Comparison of ENCODE assay signal across 22 cellular contexts in the genomic region with DNA sequence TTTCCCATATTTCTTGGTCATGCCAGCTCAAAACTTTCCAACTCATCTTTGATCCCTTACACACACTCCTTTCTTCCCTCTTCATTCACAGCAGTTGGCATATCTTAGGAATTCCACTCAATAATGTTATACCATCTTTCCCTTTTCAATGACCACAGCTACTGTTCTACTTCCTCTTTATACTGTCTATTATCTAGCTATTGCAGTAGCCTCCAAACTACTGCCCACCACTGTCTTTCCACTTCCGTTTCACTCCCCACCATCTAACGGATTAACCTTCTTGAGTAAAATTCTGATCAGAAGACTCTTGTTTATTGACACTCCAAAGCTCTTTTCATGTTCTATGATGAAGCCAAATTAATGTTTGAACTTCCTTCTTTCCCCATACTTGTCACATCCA. TPM values are rescaled to one million over a fixed set of nuclear protein-coding genes. Genes with fewer than 3 reads are reported as not detected.
"Had no signal": no experiment of that assay in that cellular context is flagged by ENCODE, and none has a peak within 500 bp of the region (broad histone marks: within the 10 kb centered on the region; RNA-seq: fewer than 3 reads in every experiment).

No MANE protein-coding gene starts in this region.

- ATAC-seq: foreskin keratinocyte, left cardiac atrium, lower lobe of right lung, natural killer cell had no signal

- H3K27me3 Mint-ChIP-seq: memory B cell had no signal

- H3K27ac Mint-ChIP-seq: endodermal cell, immature natural killer cell, memory B cell, mesothelial cell of epicardium, natural killer cell had no signal

- H3K36me3 Mint-ChIP-seq: immature natural killer cell, memory B cell, natural killer cell had no signal

- H3K9me3 ChIP-seq: lower lobe of right lung, ovary, transverse colon had no signal

- H3K4me3 ChIP-seq: left ventricle myocardium inferior, lower lobe of right lung, ovary, right atrium auricular region, stomach, thoracic aorta, transverse colon had no signal

- H3K4me1 ChIP-seq: foreskin keratinocyte, left ventricle myocardium inferior, lower lobe of right lung, right atrium auricular region, stomach, transverse colon had no signal

- H3K4me3 Mint-ChIP-seq: endodermal cell, immature natural killer cell, memory B cell, mesothelial cell of epicardium, natural killer cell, neural crest cell had no signal

- H3K27ac ChIP-seq: foreskin keratinocyte, left ventricle myocardium inferior, lower lobe of right lung, ovary, right atrium auricular region, stomach, thoracic aorta, transverse colon had no signal

- H3K36me3 ChIP-seq: left ventricle myocardium inferior, lower lobe of right lung, ovary, right atrium auricular region, stomach, thoracic aorta, transverse colon had no signal

- H3K4me1 Mint-ChIP-seq: endodermal cell, immature natural killer cell, memory B cell, mesothelial cell of epicardium, natural killer cell, neural crest cell had no signal

- DNase-seq: effector CD4-positive, alpha-beta T cell; endodermal cell; erythroblast; foreskin keratinocyte; immature natural killer cell; left cardiac atrium; left ventricle myocardium inferior; lower lobe of right lung; natural killer cell; ovary; small intestine; stimulated activated CD4-positive, alpha-beta T cell treated with anti-CD3 and anti-CD28 coated beads, Interleukin-12 subunit alpha, Interleukin-12 subunit beta, amount 100 ng/mL, for 4 hours; stimulated activated naive CD4-positive, alpha-beta T cell; stomach; substantia nigra; transverse colon had no signal

- H3K27me3 ChIP-seq: foreskin keratinocyte, ovary, right atrium auricular region, stomach, transverse colon had no signal

RNA-seq across cellular contexts. Expression of gene ADAMTS3, which starts 55.8 kb away (rescaled TPM):
- total RNA-seq: myocyte had no signal
- polyA plus RNA-seq: immature natural killer cell had no signal
